In genomic region chr6:90294989-90295853, GRCh38 we compare ENCODE assay signal across 8 cellular contexts. TPM values are rescaled to one million over a fixed set of nuclear protein-coding genes. Genes with fewer than 3 reads are reported as not detected.
DNase-seq lines count a peak whose midpoint lies in the region; ATAC-seq, FAIRE-seq and TF ChIP-seq lines count a peak whose summit lies in the region.

No MANE protein-coding gene starts in this region.

- no peak overlapping the region for H3K27ac ChIP-seq in mammary epithelial cell (ENCODE audit: insufficient read depth, low read depth, low read length)
- H3K27ac ChIP-seq in keratinocyte (ENCODE audit: control insufficient read depth, insufficient read depth, low read length), result peak overlapping the region; percentile 6

- intact Hi-C loops in mammary epithelial cell (cut with micrococcal nuclease), result no loop called here

- H3K4me1 Mint-ChIP-seq in WTC11, result peaks cover 34% of the 10 kb centered on the region

- H3K27me3 ChIP-seq in mammary epithelial cell (ENCODE audit: insufficient read depth, low read length) (peaks cover 2% of the 10 kb centered on the region), keratinocyte (ENCODE audit: control insufficient read depth, extremely low read depth, insufficient read depth, low read length) (no peaks in the 10 kb centered on the region)

- peak overlapping the region; percentile 74 for H3K4me3 Mint-ChIP-seq in WTC11

- peaks cover 51% of the 10 kb centered on the region for H3K27me3 Mint-ChIP-seq in WTC11 (ENCODE audit: low read depth)

- no peaks in the 10 kb centered on the region for H3K36me3 ChIP-seq in mammary epithelial cell (ENCODE audit: insufficient read depth, low read length)
- H3K36me3 ChIP-seq in keratinocyte (ENCODE audit: control insufficient read depth in 2 of 2, extremely low read depth in 1 of 2, insufficient read depth in 2 of 2, low read length in 2 of 2), result no peaks in the 10 kb centered on the region

- H3K4me2 ChIP-seq in mammary epithelial cell (ENCODE audit: insufficient read depth, low read depth, low read length) (peak overlapping the region; percentile 99), keratinocyte (ENCODE audit: control insufficient read depth, extremely low read depth, insufficient read depth, low read depth, low read length) (peak overlapping the region; percentile 88)

- TF ChIP-seq CTCF in D721Med (IDR thresholded peaks at IDR 0.05; ENCODE audit: insufficient read depth, missing control alignments) (peak; percentile 13), WTC11 (IDR thresholded peaks at IDR 0.05) (no peak), mammary epithelial cell (conservative IDR thresholded peaks at IDR 0.05 in 1 of 2, IDR thresholded peaks at IDR 0.05 in 1 of 2; ENCODE audit: extremely low read depth in 1 of 2, insufficient read depth in 1 of 2, low read depth in 1 of 2, low read length in 2 of 2) (peak in 1 of 2 donors; percentile 44), keratinocyte (optimal IDR thresholded peaks at IDR 0.05 in 1 of 3, IDR thresholded peaks at IDR 0.05 in 1 of 3, conservative IDR thresholded peaks at IDR 0.05 in 1 of 3; ENCODE audit: extremely low read depth in 1 of 3, insufficient read depth in 2 of 3, low read length in 3 of 3) (peak; percentile 19 to 42 (median 28))

- H4K20me1 ChIP-seq in mammary epithelial cell (ENCODE audit: insufficient read depth, low read length), result no peaks in the 10 kb centered on the region
- no peaks in the 10 kb centered on the region for H4K20me1 ChIP-seq in keratinocyte (ENCODE audit: control insufficient read depth, extremely low read depth, insufficient read depth, low read length)

- 3% methylated on average over 20 of the region's 79 CpGs for WGBS in mammary epithelial cell (ENCODE audit: low coverage, missing lambda C conversion rate)

- dilution Hi-C loops in mammary epithelial cell (cut with HindIII; ENCODE audit: low sequenced_read_pairs), result loop anchor here (25.0 kb wide), 2 partner anchors 108 to 333 kb away; no protein-coding TSS in a partner anchor
- dilution Hi-C loops in keratinocyte (cut with MboI; ENCODE audit: extremely low pct_ligation_motif_present, low sequenced_read_pairs), result no loop called here

- ATAC-seq in HG02981 (IDR thresholded peaks at IDR 0.05; ENCODE audit: unreplicated experiment) (peak; percentile 23), WTC11 (peak; percentile 6)

- CTCF ChIA-PET in WTC11 (lab: Charles Lee), result interaction anchor here (0.8 to 4.3 kb wide), 4 partner anchors 8 to 355 kb away, joined by 3 to 25 read pairs (median 10); no protein-coding TSS in a partner anchor
- CTCF ChIA-PET in mammary epithelial cell (lab: Charles Lee; ENCODE audit: low non-redundant PET), result no interaction called here

- H3K36me3 Mint-ChIP-seq in WTC11, result no peaks in the 10 kb centered on the region

- H3K9me1 ChIP-seq in keratinocyte (ENCODE audit: control insufficient read depth, extremely low read depth, insufficient read depth, low read length), result no peaks in the 10 kb centered on the region

- no TSS peak for BruUV-seq in mammary epithelial cell (replicated peaks; lab: Mats Ljungman, UMichigan)

- no peaks in the 10 kb centered on the region for H3K9me3 Mint-ChIP-seq in WTC11

- H3K79me2 ChIP-seq in mammary epithelial cell (ENCODE audit: insufficient read depth, low read length) (no peaks in the 10 kb centered on the region), keratinocyte (ENCODE audit: control insufficient read depth, insufficient read depth, low read length) (no peaks in the 10 kb centered on the region)

- H3K9ac ChIP-seq in mammary epithelial cell (ENCODE audit: insufficient read depth, low read length), result peak overlapping the region; percentile 64
- peak overlapping the region; percentile 72 for H3K9ac ChIP-seq in keratinocyte (ENCODE audit: control insufficient read depth, extremely low read depth, insufficient read depth, low read length)

- peak overlapping the region; percentile 67 to 85 (median 73) for H3K4me3 ChIP-seq in mammary epithelial cell (replicated peaks in 1 of 3; ENCODE audit: insufficient read depth in 1 of 3, low read depth in 2 of 3, low read length in 3 of 3)
- H3K4me3 ChIP-seq in keratinocyte (ENCODE audit: control insufficient read depth in 2 of 3, extremely low read depth in 1 of 3, insufficient read depth in 2 of 3, low read depth in 1 of 3, low read length in 3 of 3), result peak overlapping the region; percentile 66 to 82 (median 75)

- POLR2A ChIA-PET in WTC11 (lab: Charles Lee), result no interaction called here

- in situ Hi-C loops in mammary epithelial cell (cut with MboI; ENCODE audit: low sequenced_read_pairs in 2 of 2), result loop anchor here in 1 of 2 donors (10.0 to 25.0 kb wide), 2 partner anchors 180 to 308 kb away; no protein-coding TSS in a partner anchor

- H3K27ac Mint-ChIP-seq in WTC11, result no peak overlapping the region

- no peak for DNase-seq in D721Med (ENCODE audit: insufficient read length, low spot score)
- DNase-seq in WTC11 (ENCODE audit: low spot score), result peak; percentile 35
- peak; percentile 60 for DNase-seq in mammary epithelial cell
- no peak for DNase-seq in keratinocyte (ENCODE audit: low read depth, low spot score)
- peak; percentile 69 for DNase-seq in stimulated activated CD4-positive, alpha-beta T cell treated with anti-CD3 and anti-CD28 coated beads, Interleukin-12 subunit alpha, Interleukin-12 subunit beta, amount 100 ng/mL, for 4 hours
- DNase-seq in NCI-H510A (lab: John Stamatoyannopoulos, UW), result no peak
- DNase-seq in NCI-H1048 (lab: John Stamatoyannopoulos, UW), result no peak

- H3K4me1 ChIP-seq in mammary epithelial cell (ENCODE audit: insufficient read depth, low read length) (peaks cover 18% of the 10 kb centered on the region), keratinocyte (ENCODE audit: control insufficient read depth, extremely low read depth, insufficient read depth, low read length) (peaks cover 2% of the 10 kb centered on the region)

- H2AFZ ChIP-seq in mammary epithelial cell (ENCODE audit: low read depth, low read length) (peak overlapping the region; percentile 83), keratinocyte (ENCODE audit: control insufficient read depth, low read length) (peak overlapping the region; percentile 91)

- no peaks in the 10 kb centered on the region for H3K9me3 ChIP-seq in mammary epithelial cell (replicated peaks; ENCODE audit: insufficient read depth, low read length)
- no peaks in the 10 kb centered on the region for H3K9me3 ChIP-seq in keratinocyte (ENCODE audit: control insufficient read depth, low read depth, low read length)

- FAIRE-seq in D721Med (lab: Jason Lieb, UNC) (no peak), keratinocyte (lab: Jason Lieb, UNC) (no peak)

TF ChIP-seq in WTC11, 78 proteins besides CTCF, POLR2A, EP300 and RAD21:
- TF ChIP-seq, protein P1, sequence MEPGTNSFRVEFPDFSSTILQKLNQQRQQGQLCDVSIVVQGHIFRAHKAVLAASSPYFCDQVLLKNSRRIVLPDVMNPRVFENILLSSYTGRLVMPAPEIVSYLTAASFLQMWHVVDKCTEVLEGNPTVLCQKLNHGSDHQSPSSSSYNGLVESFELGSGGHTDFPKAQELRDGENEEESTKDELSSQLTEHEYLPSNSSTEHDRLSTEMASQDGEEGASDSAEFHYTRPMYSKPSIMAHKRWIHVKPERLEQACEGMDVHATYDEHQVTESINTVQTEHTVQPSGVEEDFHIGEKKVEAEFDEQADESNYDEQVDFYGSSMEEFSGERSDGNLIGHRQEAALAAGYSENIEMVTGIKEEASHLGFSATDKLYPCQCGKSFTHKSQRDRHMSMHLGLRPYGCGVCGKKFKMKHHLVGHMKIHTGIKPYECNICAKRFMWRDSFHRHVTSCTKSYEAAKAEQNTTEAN (CRISPR knock-in tag; IDR thresholded peaks at IDR 0.05), result 0 out of 2 replicates have a peak, but pooled peaks have one; percentile 52
- 0 out of 2 replicates have a peak, but pooled peaks have one; percentile 19 for TF ChIP-seq MYBL2 (CRISPR knock-in tag; IDR thresholded peaks at IDR 0.05)
- no peak for TF ChIP-seq SOX15 (CRISPR knock-in tag; IDR thresholded peaks at IDR 0.05)
- no peak for TF ChIP-seq FOXJ3 (CRISPR knock-in tag; IDR thresholded peaks at IDR 0.05; ENCODE audit: borderline replicate concordance)
- peak; percentile 54; the same call in 1 of the 2 replicates for TF ChIP-seq FOXP1 (CRISPR knock-in tag; IDR thresholded peaks at IDR 0.05; ENCODE audit: borderline replicate concordance)
- TF ChIP-seq KAT7 (CRISPR knock-in tag; IDR thresholded peaks at IDR 0.05; ENCODE audit: borderline replicate concordance), result peak; percentile 70; the same call in 1 of the 2 replicates

RNA-seq across cellular contexts. Expression of gene BACH2, which starts 1.4 kb away (rescaled TPM):
- total RNA-seq in WTC11 (2021) (3.9 to 5.9 TPM (median 4.5 TPM) in 3 replicates), mammary epithelial cell (1 to 10 TPM; 3.6 to 4.5 TPM)
- polyA plus RNA-seq in mammary epithelial cell (0.52 TPM), keratinocyte (0.50 to 0.76 TPM (median 0.62 TPM) in 3 replicates)
- polyA minus RNA-seq in mammary epithelial cell (0.57 TPM), keratinocyte (1.2 to 4.0 TPM (median 1.3 TPM) in 3 replicates)
- polyA plus RNA-seq in keratinocyte (2011; ENCODE audit: low read depth), result 0.39 TPM
- 0.45 and 0.48 TPM in 2 replicates for polyA plus RNA-seq in keratinocyte (2011; cell fraction: cytosol; rRNA removed)
- polyA plus RNA-seq in keratinocyte (2011; cell fraction: nucleus; rRNA removed), result 1.4 and 1.6 TPM in 2 replicates
- 0.58 and 0.76 TPM in 2 replicates for polyA plus RNA-seq in keratinocyte (2012; ENCODE audit: low replicate concordance)
- polyA minus RNA-seq in keratinocyte (2011; cell fraction: cytosol; rRNA and poly(A)+ RNA removed), result 0.38 TPM
- polyA minus RNA-seq in keratinocyte (2011; cell fraction: nucleus; rRNA and poly(A)+ RNA removed), result 2.3 and 3.2 TPM in 2 replicates

Comparison
In these comparisons a context has a peak if more than half of its experiments do, and no peak if none do; other contexts are left out.
1. DNase-seq: peak in WTC11 (single experiment), mammary epithelial cell (single experiment) and stimulated activated CD4-positive, alpha-beta T cell treated with anti-CD3 and anti-CD28 coated beads, Interleukin-12 subunit alpha, Interleukin-12 subunit beta, amount 100 ng/mL, for 4 hours (single experiment); none in D721Med (single experiment), keratinocyte (single experiment), NCI-H510A (single experiment) and NCI-H1048 (single experiment).